1 cellular context compared by ENCODE assay signal in the genomic region with DNA sequence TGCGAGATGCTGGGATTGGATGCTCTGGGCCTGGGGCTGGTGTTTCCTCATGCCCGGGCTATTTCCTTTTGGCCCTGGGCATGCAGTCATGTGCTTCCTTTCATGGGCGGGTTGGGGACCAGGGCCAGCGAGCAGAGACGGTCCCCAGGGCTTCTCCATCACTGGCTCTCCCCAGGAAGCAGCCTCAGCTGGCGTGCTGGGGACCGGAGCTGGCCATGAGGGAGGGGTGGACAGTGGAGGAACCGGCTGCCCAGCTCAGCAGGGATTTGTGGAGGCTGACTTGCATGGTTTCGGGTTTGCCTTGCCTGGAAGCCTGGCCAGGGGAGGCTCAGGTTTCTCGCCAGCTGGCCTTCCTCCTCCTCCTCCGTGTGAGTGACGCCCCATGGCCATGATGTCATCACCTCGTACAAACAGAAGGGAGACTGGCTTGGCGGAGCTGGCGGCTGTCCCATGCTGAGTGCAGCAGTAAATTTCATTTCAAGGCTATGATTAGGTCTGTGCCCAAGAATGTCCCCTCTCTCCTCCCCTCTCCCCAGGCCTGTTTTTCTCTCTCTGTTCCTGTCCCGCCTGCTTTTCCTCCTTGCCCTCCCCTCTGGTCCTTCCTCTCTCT.
TF ChIP-seq lines count a peak whose summit lies in the region.

No MANE protein-coding gene starts in this region.

TF ChIP-seq in HepG2, 621 proteins besides CTCF, POLR2A, EP300 and RAD21 (continues in another document):
- TF ChIP-seq MBNL3 (CRISPR knock-in tag; conservative IDR thresholded peaks at IDR 0.05) (no peak), FOXA3 (CRISPR knock-in tag; IDR thresholded peaks at IDR 0.05) (peak; percentile 16; the same call in 1 of the 2 replicates), ZNF335 (CRISPR knock-in tag; IDR thresholded peaks at IDR 0.05) (peak; percentile 17; the same call in 1 of the 2 replicates), HNF4A (CRISPR knock-in tag; IDR thresholded peaks at IDR 0.05) (no peak), ZNF776 (CRISPR knock-in tag; IDR thresholded peaks at IDR 0.05) (peak; percentile 73), JARID2 (CRISPR knock-in tag; IDR thresholded peaks at IDR 0.05; ENCODE audit: insufficient replicate concordance) (peak; percentile 38), ZFY (CRISPR knock-in tag; IDR thresholded peaks at IDR 0.05) (peak; percentile 5; the same call in 1 of the 2 replicates), HOXA3 (CRISPR knock-in tag; IDR thresholded peaks at IDR 0.05) (0 out of 2 replicates have a peak, but pooled peaks have one; percentile 37), MAFK (conservative IDR thresholded peaks at IDR 0.05 in 1 of 2, IDR thresholded peaks at IDR 0.05 in 1 of 2; ENCODE audit: low read length in 2 of 2) (peak in 1 of 2 experiments; percentile 5; a peak in 2 of 4 replicates), NFIC (IDR thresholded peaks at IDR 0.05; ENCODE audit: low read length) (no peak), ZNF563 (CRISPR knock-in tag; IDR thresholded peaks at IDR 0.05) (0 out of 2 replicates have a peak, but pooled peaks have one; percentile 4), KDM5B (CRISPR knock-in tag; IDR thresholded peaks at IDR 0.05; ENCODE audit: borderline replicate concordance) (0 out of 2 replicates have a peak, but pooled peaks have one; percentile 60), ZNF292 (CRISPR knock-in tag; IDR thresholded peaks at IDR 0.05; ENCODE audit: borderline replicate concordance, low read depth) (peak; percentile 24; the same call in 1 of the 2 replicates), GATAD2A (CRISPR knock-in tag; IDR thresholded peaks at IDR 0.05) (no peak), ZNF547 (CRISPR knock-in tag; IDR thresholded peaks at IDR 0.05) (0 out of 2 replicates have a peak, but pooled peaks have one; percentile 1), ZNF317 (CRISPR knock-in tag; IDR thresholded peaks at IDR 0.05) (no peak), MXD4 (CRISPR knock-in tag; IDR thresholded peaks at IDR 0.05) (no peak), TAF1 (CRISPR knock-in tag; IDR thresholded peaks at IDR 0.05) (peak; percentile 34; the same call in 1 of the 2 replicates), SKI (IDR thresholded peaks at IDR 0.05; ENCODE audit: partially characterized antibody) (no peak), ELF3 (CRISPR knock-in tag; IDR thresholded peaks at IDR 0.05) (no peak), HOXA7 (CRISPR knock-in tag; IDR thresholded peaks at IDR 0.05) (no peak), ADNP (CRISPR knock-in tag; IDR thresholded peaks at IDR 0.05) (no peak), JDP2 (CRISPR knock-in tag; IDR thresholded peaks at IDR 0.05; ENCODE audit: borderline replicate concordance) (no peak), POGZ (CRISPR knock-in tag; IDR thresholded peaks at IDR 0.05) (no peak), HNRNPK (IDR thresholded peaks at IDR 0.05; ENCODE audit: low read depth, low read length, poor library complexity, severe bottlenecking) (no peak), KDM2A (CRISPR knock-in tag; IDR thresholded peaks at IDR 0.05; ENCODE audit: borderline replicate concordance, low read depth) (0 out of 2 replicates have a peak, but pooled peaks have one; percentile 28), PTBP1 (IDR thresholded peaks at IDR 0.05; ENCODE audit: low read depth, low read length, poor library complexity, severe bottlenecking) (peak; percentile 48), PHB2 (IDR thresholded peaks at IDR 0.05; ENCODE audit: partially characterized antibody) (no peak), CENPT (CRISPR knock-in tag; IDR thresholded peaks at IDR 0.05; ENCODE audit: low read depth) (no peak), MTA1 (CRISPR knock-in tag; IDR thresholded peaks at IDR 0.05; ENCODE audit: borderline replicate concordance) (0 out of 2 replicates have a peak, but pooled peaks have one; percentile 10), BRCA1 (CRISPR knock-in tag; IDR thresholded peaks at IDR 0.05) (no peak), ZNF768 (CRISPR knock-in tag; IDR thresholded peaks at IDR 0.05) (0 out of 2 replicates have a peak, but pooled peaks have one; percentile 29), ETV5 (CRISPR knock-in tag; IDR thresholded peaks at IDR 0.05; ENCODE audit: borderline replicate concordance) (peak; percentile 30; the same call in 1 of the 2 replicates), FOXM1 (CRISPR knock-in tag; IDR thresholded peaks at IDR 0.05) (no peak), ETV6 (CRISPR knock-in tag; conservative IDR thresholded peaks at IDR 0.05) (0 out of 2 replicates have a peak, but pooled peaks have one; percentile 57), ZNF772 (CRISPR knock-in tag; IDR thresholded peaks at IDR 0.05) (no peak), PRMT3 (CRISPR knock-in tag; IDR thresholded peaks at IDR 0.05; ENCODE audit: borderline replicate concordance, low read depth) (no peak), SAP130 (CRISPR knock-in tag; IDR thresholded peaks at IDR 0.05; ENCODE audit: low read depth) (peak; percentile 67), CHD2 (IDR thresholded peaks at IDR 0.05; ENCODE audit: low read depth, low read length) (0 out of 2 replicates have a peak, but pooled peaks have one; percentile 18), ZNF670 (CRISPR knock-in tag; IDR thresholded peaks at IDR 0.05; ENCODE audit: borderline replicate concordance) (0 out of 2 replicates have a peak, but pooled peaks have one; percentile 31), YY1 (IDR thresholded peaks at IDR 0.05; ENCODE audit: insufficient read depth, insufficient replicate concordance, low read depth, low read length) (no peak), ZNF589 (CRISPR knock-in tag; conservative IDR thresholded peaks at IDR 0.05) (no peak)
- TF ChIP-seq, protein P1, sequence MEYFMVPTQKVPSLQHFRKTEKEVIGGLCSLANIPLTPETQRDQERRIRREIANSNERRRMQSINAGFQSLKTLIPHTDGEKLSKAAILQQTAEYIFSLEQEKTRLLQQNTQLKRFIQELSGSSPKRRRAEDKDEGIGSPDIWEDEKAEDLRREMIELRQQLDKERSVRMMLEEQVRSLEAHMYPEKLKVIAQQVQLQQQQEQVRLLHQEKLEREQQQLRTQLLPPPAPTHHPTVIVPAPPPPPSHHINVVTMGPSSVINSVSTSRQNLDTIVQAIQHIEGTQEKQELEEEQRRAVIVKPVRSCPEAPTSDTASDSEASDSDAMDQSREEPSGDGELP (IDR thresholded peaks at IDR 0.05; ENCODE audit: borderline replicate concordance, low read depth), result peak; percentile 63; the same call in 1 of the 2 replicates
- TF ChIP-seq, protein P2, sequence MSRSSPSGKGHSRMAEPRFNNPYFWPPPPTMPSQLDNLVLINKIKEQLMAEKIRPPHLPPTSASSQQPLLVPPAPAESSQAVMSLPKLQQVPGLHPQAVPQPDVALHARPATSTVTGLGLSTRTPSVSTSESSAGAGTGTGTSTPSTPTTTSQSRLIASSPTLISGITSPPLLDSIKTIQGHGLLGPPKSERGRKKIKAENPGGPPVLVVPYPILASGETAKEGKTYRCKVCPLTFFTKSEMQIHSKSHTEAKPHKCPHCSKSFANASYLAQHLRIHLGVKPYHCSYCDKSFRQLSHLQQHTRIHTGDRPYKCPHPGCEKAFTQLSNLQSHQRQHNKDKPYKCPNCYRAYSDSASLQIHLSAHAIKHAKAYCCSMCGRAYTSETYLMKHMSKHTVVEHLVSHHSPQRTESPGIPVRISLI (CRISPR knock-in tag; IDR thresholded peaks at IDR 0.05; ENCODE audit: borderline replicate concordance), result no peak
- TF ChIP-seq, protein P3, sequence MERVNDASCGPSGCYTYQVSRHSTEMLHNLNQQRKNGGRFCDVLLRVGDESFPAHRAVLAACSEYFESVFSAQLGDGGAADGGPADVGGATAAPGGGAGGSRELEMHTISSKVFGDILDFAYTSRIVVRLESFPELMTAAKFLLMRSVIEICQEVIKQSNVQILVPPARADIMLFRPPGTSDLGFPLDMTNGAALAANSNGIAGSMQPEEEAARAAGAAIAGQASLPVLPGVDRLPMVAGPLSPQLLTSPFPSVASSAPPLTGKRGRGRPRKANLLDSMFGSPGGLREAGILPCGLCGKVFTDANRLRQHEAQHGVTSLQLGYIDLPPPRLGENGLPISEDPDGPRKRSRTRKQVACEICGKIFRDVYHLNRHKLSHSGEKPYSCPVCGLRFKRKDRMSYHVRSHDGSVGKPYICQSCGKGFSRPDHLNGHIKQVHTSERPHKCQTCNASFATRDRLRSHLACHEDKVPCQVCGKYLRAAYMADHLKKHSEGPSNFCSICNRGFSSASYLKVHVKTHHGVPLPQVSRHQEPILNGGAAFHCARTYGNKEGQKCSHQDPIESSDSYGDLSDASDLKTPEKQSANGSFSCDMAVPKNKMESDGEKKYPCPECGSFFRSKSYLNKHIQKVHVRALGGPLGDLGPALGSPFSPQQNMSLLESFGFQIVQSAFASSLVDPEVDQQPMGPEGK (CRISPR knock-in tag; IDR thresholded peaks at IDR 0.05), result no peak
- TF ChIP-seq, protein P4, sequence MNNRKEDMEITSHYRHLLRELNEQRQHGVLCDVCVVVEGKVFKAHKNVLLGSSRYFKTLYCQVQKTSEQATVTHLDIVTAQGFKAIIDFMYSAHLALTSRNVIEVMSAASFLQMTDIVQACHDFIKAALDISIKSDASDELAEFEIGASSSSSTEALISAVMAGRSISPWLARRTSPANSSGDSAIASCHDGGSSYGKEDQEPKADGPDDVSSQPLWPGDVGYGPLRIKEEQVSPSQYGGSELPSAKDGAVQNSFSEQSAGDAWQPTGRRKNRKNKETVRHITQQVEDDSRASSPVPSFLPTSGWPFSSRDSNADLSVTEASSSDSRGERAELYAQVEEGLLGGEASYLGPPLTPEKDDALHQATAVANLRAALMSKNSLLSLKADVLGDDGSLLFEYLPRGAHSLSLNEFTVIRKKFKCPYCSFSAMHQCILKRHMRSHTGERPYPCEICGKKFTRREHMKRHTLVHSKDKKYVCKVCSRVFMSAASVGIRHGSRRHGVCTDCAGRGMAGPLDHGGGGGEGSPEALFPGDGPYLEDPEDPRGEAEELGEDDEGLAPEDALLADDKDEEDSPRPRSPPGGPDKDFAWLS (CRISPR knock-in tag; IDR thresholded peaks at IDR 0.05; ENCODE audit: borderline replicate concordance), result no peak
- TF ChIP-seq, protein P5, sequence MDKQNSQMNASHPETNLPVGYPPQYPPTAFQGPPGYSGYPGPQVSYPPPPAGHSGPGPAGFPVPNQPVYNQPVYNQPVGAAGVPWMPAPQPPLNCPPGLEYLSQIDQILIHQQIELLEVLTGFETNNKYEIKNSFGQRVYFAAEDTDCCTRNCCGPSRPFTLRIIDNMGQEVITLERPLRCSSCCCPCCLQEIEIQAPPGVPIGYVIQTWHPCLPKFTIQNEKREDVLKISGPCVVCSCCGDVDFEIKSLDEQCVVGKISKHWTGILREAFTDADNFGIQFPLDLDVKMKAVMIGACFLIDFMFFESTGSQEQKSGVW (CRISPR knock-in tag; IDR thresholded peaks at IDR 0.05; ENCODE audit: borderline replicate concordance), result no peak
- TF ChIP-seq, protein P6, sequence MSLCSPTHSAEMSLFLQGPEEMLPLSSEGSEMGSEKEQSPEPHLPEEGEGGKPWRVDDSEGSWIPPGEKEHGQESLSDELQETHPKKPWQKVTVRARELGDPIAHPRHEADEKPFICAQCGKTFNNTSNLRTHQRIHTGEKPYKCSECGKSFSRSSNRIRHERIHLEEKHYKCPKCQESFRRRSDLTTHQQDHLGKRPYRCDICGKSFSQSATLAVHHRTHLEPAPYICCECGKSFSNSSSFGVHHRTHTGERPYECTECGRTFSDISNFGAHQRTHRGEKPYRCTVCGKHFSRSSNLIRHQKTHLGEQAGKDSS (CRISPR knock-in tag; IDR thresholded peaks at IDR 0.05; ENCODE audit: borderline replicate concordance, low read depth), result no peak
- TF ChIP-seq, protein P7, sequence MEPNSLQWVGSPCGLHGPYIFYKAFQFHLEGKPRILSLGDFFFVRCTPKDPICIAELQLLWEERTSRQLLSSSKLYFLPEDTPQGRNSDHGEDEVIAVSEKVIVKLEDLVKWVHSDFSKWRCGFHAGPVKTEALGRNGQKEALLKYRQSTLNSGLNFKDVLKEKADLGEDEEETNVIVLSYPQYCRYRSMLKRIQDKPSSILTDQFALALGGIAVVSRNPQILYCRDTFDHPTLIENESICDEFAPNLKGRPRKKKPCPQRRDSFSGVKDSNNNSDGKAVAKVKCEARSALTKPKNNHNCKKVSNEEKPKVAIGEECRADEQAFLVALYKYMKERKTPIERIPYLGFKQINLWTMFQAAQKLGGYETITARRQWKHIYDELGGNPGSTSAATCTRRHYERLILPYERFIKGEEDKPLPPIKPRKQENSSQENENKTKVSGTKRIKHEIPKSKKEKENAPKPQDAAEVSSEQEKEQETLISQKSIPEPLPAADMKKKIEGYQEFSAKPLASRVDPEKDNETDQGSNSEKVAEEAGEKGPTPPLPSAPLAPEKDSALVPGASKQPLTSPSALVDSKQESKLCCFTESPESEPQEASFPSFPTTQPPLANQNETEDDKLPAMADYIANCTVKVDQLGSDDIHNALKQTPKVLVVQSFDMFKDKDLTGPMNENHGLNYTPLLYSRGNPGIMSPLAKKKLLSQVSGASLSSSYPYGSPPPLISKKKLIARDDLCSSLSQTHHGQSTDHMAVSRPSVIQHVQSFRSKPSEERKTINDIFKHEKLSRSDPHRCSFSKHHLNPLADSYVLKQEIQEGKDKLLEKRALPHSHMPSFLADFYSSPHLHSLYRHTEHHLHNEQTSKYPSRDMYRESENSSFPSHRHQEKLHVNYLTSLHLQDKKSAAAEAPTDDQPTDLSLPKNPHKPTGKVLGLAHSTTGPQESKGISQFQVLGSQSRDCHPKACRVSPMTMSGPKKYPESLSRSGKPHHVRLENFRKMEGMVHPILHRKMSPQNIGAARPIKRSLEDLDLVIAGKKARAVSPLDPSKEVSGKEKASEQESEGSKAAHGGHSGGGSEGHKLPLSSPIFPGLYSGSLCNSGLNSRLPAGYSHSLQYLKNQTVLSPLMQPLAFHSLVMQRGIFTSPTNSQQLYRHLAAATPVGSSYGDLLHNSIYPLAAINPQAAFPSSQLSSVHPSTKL (CRISPR knock-in tag; IDR thresholded peaks at IDR 0.05), result 0 out of 2 replicates have a peak, but pooled peaks have one; percentile 25
- TF ChIP-seq, protein P8, sequence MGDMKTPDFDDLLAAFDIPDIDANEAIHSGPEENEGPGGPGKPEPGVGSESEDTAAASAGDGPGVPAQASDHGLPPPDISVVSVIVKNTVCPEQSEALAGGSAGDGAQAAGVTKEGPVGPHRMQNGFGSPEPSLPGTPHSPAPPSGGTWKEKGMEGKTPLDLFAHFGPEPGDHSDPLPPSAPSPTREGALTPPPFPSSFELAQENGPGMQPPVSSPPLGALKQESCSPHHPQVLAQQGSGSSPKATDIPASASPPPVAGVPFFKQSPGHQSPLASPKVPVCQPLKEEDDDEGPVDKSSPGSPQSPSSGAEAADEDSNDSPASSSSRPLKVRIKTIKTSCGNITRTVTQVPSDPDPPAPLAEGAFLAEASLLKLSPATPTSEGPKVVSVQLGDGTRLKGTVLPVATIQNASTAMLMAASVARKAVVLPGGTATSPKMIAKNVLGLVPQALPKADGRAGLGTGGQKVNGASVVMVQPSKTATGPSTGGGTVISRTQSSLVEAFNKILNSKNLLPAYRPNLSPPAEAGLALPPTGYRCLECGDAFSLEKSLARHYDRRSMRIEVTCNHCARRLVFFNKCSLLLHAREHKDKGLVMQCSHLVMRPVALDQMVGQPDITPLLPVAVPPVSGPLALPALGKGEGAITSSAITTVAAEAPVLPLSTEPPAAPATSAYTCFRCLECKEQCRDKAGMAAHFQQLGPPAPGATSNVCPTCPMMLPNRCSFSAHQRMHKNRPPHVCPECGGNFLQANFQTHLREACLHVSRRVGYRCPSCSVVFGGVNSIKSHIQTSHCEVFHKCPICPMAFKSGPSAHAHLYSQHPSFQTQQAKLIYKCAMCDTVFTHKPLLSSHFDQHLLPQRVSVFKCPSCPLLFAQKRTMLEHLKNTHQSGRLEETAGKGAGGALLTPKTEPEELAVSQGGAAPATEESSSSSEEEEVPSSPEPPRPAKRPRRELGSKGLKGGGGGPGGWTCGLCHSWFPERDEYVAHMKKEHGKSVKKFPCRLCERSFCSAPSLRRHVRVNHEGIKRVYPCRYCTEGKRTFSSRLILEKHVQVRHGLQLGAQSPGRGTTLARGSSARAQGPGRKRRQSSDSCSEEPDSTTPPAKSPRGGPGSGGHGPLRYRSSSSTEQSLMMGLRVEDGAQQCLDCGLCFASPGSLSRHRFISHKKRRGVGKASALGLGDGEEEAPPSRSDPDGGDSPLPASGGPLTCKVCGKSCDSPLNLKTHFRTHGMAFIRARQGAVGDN (CRISPR knock-in tag; IDR thresholded peaks at IDR 0.05), result peak; percentile 48; the same call in 1 of the 2 replicates
